In the genomic region with DNA sequence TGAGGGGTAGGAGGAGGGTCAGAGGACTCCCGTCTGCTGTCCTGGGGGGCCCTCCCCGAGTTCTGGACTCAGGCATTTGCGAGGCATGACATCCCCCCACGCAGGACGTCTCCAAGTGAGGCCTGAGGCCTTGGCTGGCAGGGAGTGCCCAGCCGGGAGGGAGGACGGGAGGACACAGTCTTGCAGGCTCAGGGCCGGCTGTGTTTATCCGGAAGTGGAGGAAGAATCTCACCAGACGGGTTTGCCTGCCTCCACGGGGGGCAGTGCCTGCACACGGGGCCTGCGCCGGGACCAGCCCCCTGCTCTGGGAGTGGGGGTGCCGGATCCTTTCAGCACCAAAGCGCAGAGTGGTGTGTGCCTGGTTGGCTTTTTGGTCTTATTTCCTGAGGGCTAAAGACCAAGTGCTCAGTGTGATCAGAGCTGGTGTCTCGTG, we compare ENCODE assay signal across 8 cellular contexts. TPM values are rescaled to one million over a fixed set of nuclear protein-coding genes. Genes with fewer than 3 reads are reported as not detected.
DNase-seq lines count a peak whose midpoint lies in the region; ATAC-seq lines count a peak whose summit lies in the region.

No MANE protein-coding gene starts in this region.

- H3K4me3 ChIP-seq in iPS-18a (ENCODE audit: low read length), result peak overlapping the region; percentile 46

- no peaks in the 10 kb centered on the region for H3K9me3 ChIP-seq in iPS-18a (ENCODE audit: control insufficient read depth, low read depth, low read length)

- H3K9ac ChIP-seq in iPS-18a (ENCODE audit: low read length), result peak overlapping the region; percentile 72

- H3K4me1 Mint-ChIP-seq in activated naive CD8-positive, alpha-beta T cell treated with anti-CD3 and anti-CD28 coated beads for 36 hours, result peaks cover 5% of the 10 kb centered on the region

- no peaks in the 10 kb centered on the region for H3K27me3 Mint-ChIP-seq in activated naive CD8-positive, alpha-beta T cell treated with anti-CD3 and anti-CD28 coated beads for 36 hours

- H3K27me3 ChIP-seq in iPS-18a (ENCODE audit: control insufficient read depth, insufficient read depth, low read length), result no peaks in the 10 kb centered on the region

- H3K36me3 Mint-ChIP-seq in activated naive CD8-positive, alpha-beta T cell treated with anti-CD3 and anti-CD28 coated beads for 36 hours, result no peaks in the 10 kb centered on the region

- H3K4me3 Mint-ChIP-seq in activated naive CD8-positive, alpha-beta T cell treated with anti-CD3 and anti-CD28 coated beads for 36 hours, result peak overlapping the region; percentile 29

- peak; percentile 55 for ATAC-seq in HG03139 (IDR thresholded peaks at IDR 0.05; ENCODE audit: unreplicated experiment)
- no peak for ATAC-seq in HG03460 (IDR thresholded peaks at IDR 0.05; ENCODE audit: unreplicated experiment)
- ATAC-seq in HG02973 (IDR thresholded peaks at IDR 0.05; ENCODE audit: unreplicated experiment), result no peak

- H3K4me1 ChIP-seq in iPS-18a (ENCODE audit: control insufficient read depth, low read depth, low read length), result peaks cover 26% of the 10 kb centered on the region

- no peaks in the 10 kb centered on the region for H3K36me3 ChIP-seq in iPS-18a (ENCODE audit: control insufficient read depth, low read depth, low read length)

- no peak for DNase-seq in activated naive CD8-positive, alpha-beta T cell treated with anti-CD3 and anti-CD28 coated beads for 36 hours
- DNase-seq in smooth muscle cell of the brain vasculature (ENCODE audit: low read depth, low spot score) (peak; percentile 31), cerebellum (ENCODE audit: low spot score) (no peak), hippocampal formation (lab: John Stamatoyannopoulos, UW) (no peak)

- H3K27ac Mint-ChIP-seq in activated naive CD8-positive, alpha-beta T cell treated with anti-CD3 and anti-CD28 coated beads for 36 hours, result peak overlapping the region; percentile 62

- peak overlapping the region; percentile 91 for H3K27ac ChIP-seq in iPS-18a (ENCODE audit: low read length)

- H3K9me3 Mint-ChIP-seq in activated naive CD8-positive, alpha-beta T cell treated with anti-CD3 and anti-CD28 coated beads for 36 hours, result no peaks in the 10 kb centered on the region

RNA-seq across cellular contexts. Expression of gene PWWP2B, which starts 10.9 kb away (rescaled TPM):
- 1 to 10 TPM; 2.9 to 3.1 TPM for total RNA-seq in activated naive CD8-positive, alpha-beta T cell treated with anti-CD3 and anti-CD28 coated beads for 36 hours
- 4.7 TPM for total RNA-seq in cerebellum
